32 cellular contexts compared by ENCODE assay signal in the genomic region with DNA sequence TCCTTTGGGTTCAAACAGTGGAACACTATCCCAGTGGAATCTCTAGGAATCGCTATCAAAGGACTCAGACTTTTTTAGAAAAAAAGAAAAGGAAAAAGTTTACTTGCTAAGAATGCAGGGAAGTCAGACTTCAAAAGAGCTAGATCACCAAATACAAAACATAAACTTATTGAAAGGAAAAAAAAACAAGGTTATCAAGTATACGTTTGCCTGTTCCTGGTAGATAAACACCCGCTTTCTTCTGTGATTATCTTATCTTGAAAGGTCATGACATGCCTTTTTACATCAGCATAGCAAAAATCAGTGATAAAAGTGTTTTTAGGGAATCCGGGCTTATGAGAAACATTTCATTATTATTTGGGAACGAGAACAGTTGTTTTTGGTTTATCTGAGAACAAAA.
DNase-seq lines count a peak whose midpoint lies in the region; ATAC-seq and TF ChIP-seq lines count a peak whose summit lies in the region.
"Had no signal": no experiment of that assay in that cellular context is flagged by ENCODE, and none has a peak within 500 bp of the region (broad histone marks: within the 10 kb centered on the region; RNA-seq: fewer than 3 reads in every experiment).

No MANE protein-coding gene starts in this region.

- peaks cover 1% of the 10 kb centered on the region for H3K27me3 Mint-ChIP-seq in endothelial cell (ENCODE audit: unreplicated experiment)
- H3K27me3 Mint-ChIP-seq in neural crest cell (ENCODE audit: low read depth), result no peaks in the 10 kb centered on the region
- H3K27me3 Mint-ChIP-seq: activated CD8-positive, alpha-beta memory T cell treated with anti-CD3 and anti-CD28 coated beads, Interleukin-2, amount 10 ng/mL, durations not matched to agents 7 days and 5 days; activated naive CD8-positive, alpha-beta T cell treated with anti-CD3 and anti-CD28 coated beads, Interleukin-2, amount 50 U/mL, for 24 hours; CD4-positive, alpha-beta T cell had no signal

- H3K9me3 Mint-ChIP-seq in endothelial cell (ENCODE audit: unreplicated experiment), result no peaks in the 10 kb centered on the region
- H3K9me3 Mint-ChIP-seq in neural crest cell, result peaks cover 2% of the 10 kb centered on the region
- H3K9me3 Mint-ChIP-seq: activated naive CD8-positive, alpha-beta T cell treated with anti-CD3 and anti-CD28 coated beads, Interleukin-2, amount 50 U/mL, for 24 hours; activated T-cell treated with anti-CD3 and anti-CD28 coated beads, Interleukin-2, amount 50 U/mL, for 4 hours; CD4-positive, alpha-beta T cell; immature natural killer cell had no signal

- peaks cover 16 to 24% of the 10 kb centered on the region in 2 experiments for H3K36me3 ChIP-seq in HEK293 (ENCODE audit: control insufficient read depth in 2 of 2, insufficient read depth in 1 of 2, low read length in 2 of 2)
- H3K36me3 ChIP-seq: prostate gland had no signal

- H3K4me1 Mint-ChIP-seq in endothelial cell (ENCODE audit: unreplicated experiment), result peaks cover 57% of the 10 kb centered on the region
- peaks cover 12% of the 10 kb centered on the region for H3K4me1 Mint-ChIP-seq in neural crest cell
- H3K4me1 Mint-ChIP-seq: activated CD8-positive, alpha-beta memory T cell treated with anti-CD3 and anti-CD28 coated beads, Interleukin-2, amount 10 ng/mL, durations not matched to agents 7 days and 5 days; activated naive CD8-positive, alpha-beta T cell treated with anti-CD3 and anti-CD28 coated beads, Interleukin-2, amount 50 U/mL, for 24 hours; immature natural killer cell had no signal

- peaks cover 15% of the 10 kb centered on the region; the same call in 1 of the 2 replicates for H3K4me1 ChIP-seq in HEK293 (ENCODE audit: control insufficient read depth, insufficient read depth, low read length)
- H3K4me1 ChIP-seq: prostate gland had no signal

- TF ChIP-seq POLR2A in GM18505 (IDR thresholded peaks at IDR 0.05; ENCODE audit: borderline replicate concordance, extremely low read depth, insufficient read depth, insufficient read length), result no peak

- CTCF ChIA-PET in HEK293 (lab: Yijun Ruan, JAX), result interaction anchor here (0.6 to 1.3 kb wide), 5 partner anchors 10 to 177 kb away, joined by 3 to 4 read pairs (median 3); no protein-coding TSS in a partner anchor

- TF ChIP-seq CTCF in HEK293 (tag by site-specific recombination; IDR thresholded peaks at IDR 0.05) (no peak), VCaP (conservative IDR thresholded peaks at IDR 0.05) (no peak), endothelial cell (IDR thresholded peaks at IDR 0.05; ENCODE audit: unreplicated experiment) (no peak), neural crest cell (conservative IDR thresholded peaks at IDR 0.05) (no peak)

- DNase-seq in endothelial cell (ENCODE audit: low spot score), result no peak
- DNase-seq in neural crest cell (ENCODE audit: low read depth, low spot score), result no peak
- no peak for DNase-seq in DMS153 treated with DMSO at 0.1 percent for 48 hours (lab: John Stamatoyannopoulos, UW; ENCODE audit: unreplicated experiment)
- DNase-seq: activated CD4-positive, alpha-beta T cell treated with anti-CD3 and anti-CD28 coated beads, Interleukin-2, amount 50 U/mL, for 4 hours; activated CD4-positive, CD25-positive, alpha-beta regulatory T cell; activated CD8-positive, alpha-beta memory T cell treated with anti-CD3 and anti-CD28 coated beads, Interleukin-2, amount 10 ng/mL, durations not matched to agents 7 days and 5 days; activated gamma-delta T cell treated with Interleukin-2 at 50 U/mL for 16 hours; activated naive CD8-positive, alpha-beta T cell treated with anti-CD3 and anti-CD28 coated beads, Interleukin-2, amount 50 U/mL, for 24 hours; activated T-cell treated with anti-CD3 and anti-CD28 coated beads, Interleukin-2, amount 50 U/mL, for 4 hours; AML-193; body of pancreas; CD4-positive, alpha-beta T cell; DMS153; HCEC 1CT; immature natural killer cell; Kasumi-1; left colon; NCI-H1417 treated with DMSO at 0.1 percent for 48 hours; NCI-H2081 treated with DMSO at 0.1 percent for 48 hours; NCI-H82; SIG-M5; stimulated activated CD4-positive, alpha-beta T cell treated with anti-CD3 and anti-CD28 coated beads, Interleukin-4, amount 100 ng/mL, for 1 hour; SW 1271; T-helper 9 cell; trophoblast cell had no signal

- no peak overlapping the region for H3K4me3 Mint-ChIP-seq in endothelial cell (ENCODE audit: unreplicated experiment)
- H3K4me3 Mint-ChIP-seq in neural crest cell, result no peak overlapping the region
- H3K4me3 Mint-ChIP-seq: activated CD8-positive, alpha-beta memory T cell treated with anti-CD3 and anti-CD28 coated beads, Interleukin-2, amount 10 ng/mL, durations not matched to agents 7 days and 5 days; activated naive CD8-positive, alpha-beta T cell treated with anti-CD3 and anti-CD28 coated beads, Interleukin-2, amount 50 U/mL, for 24 hours; activated T-cell treated with anti-CD3 and anti-CD28 coated beads, Interleukin-2, amount 50 U/mL, for 4 hours; CD4-positive, alpha-beta T cell; immature natural killer cell had no signal

- H3K4me3 ChIP-seq in HEK293 (ENCODE audit: low read depth, low read length), result no peak overlapping the region
- H3K4me3 ChIP-seq: body of pancreas, GM12878, prostate gland had no signal

- ATAC-seq in GM18505 (IDR thresholded peaks at IDR 0.05; ENCODE audit: unreplicated experiment), result no peak
- ATAC-seq in GM21576 (IDR thresholded peaks at IDR 0.05; ENCODE audit: unreplicated experiment), result no peak
- ATAC-seq in GM21367 (IDR thresholded peaks at IDR 0.05; ENCODE audit: unreplicated experiment), result no peak
- ATAC-seq: activated CD8-positive, alpha-beta memory T cell treated with anti-CD3 and anti-CD28 coated beads, Interleukin-2, amount 10 ng/mL, durations not matched to agents 7 days and 5 days; activated naive CD8-positive, alpha-beta T cell treated with anti-CD3 and anti-CD28 coated beads, Interleukin-2, amount 50 U/mL, for 24 hours; activated T-cell treated with anti-CD3 and anti-CD28 coated beads, Interleukin-2, amount 50 U/mL, for 4 hours; body of pancreas; GM12878; left colon had no signal

- peaks cover 26% of the 10 kb centered on the region for H3K36me3 Mint-ChIP-seq in endothelial cell (ENCODE audit: low read depth, unreplicated experiment)
- H3K36me3 Mint-ChIP-seq in neural crest cell (ENCODE audit: low read depth), result peaks cover 19% of the 10 kb centered on the region

- POLR2A ChIA-PET in HEK293 (lab: Yijun Ruan, JAX), result no interaction called here

- H3K27ac Mint-ChIP-seq in endothelial cell (ENCODE audit: unreplicated experiment) (peak overlapping the region; percentile 65), neural crest cell (ENCODE audit: unreplicated experiment) (peak overlapping the region; percentile 5)
- H3K27ac Mint-ChIP-seq: activated CD8-positive, alpha-beta memory T cell treated with anti-CD3 and anti-CD28 coated beads, Interleukin-2, amount 10 ng/mL, durations not matched to agents 7 days and 5 days; activated naive CD8-positive, alpha-beta T cell treated with anti-CD3 and anti-CD28 coated beads, Interleukin-2, amount 50 U/mL, for 24 hours; CD4-positive, alpha-beta T cell; immature natural killer cell had no signal

- no peak overlapping the region for H3K27ac ChIP-seq in HEK293 (ENCODE audit: extremely low read depth, low read depth, low read length)
- H3K27ac ChIP-seq in VCaP, result peak overlapping the region; percentile 4; the same call in 1 of the 2 replicates
- H3K27ac ChIP-seq: prostate gland had no signal

- H3K9me3 ChIP-seq in HEK293 (ENCODE audit: control insufficient read depth, insufficient read depth, low read depth, low read length), result no peaks in the 10 kb centered on the region
- H3K9me3 ChIP-seq: body of pancreas, prostate gland had no signal

TF ChIP-seq in HEK293, 187 proteins besides CTCF, POLR2A, EP300 and RAD21:
- peak; percentile 76 for TF ChIP-seq FEZF1 (tag by site-specific recombination; IDR thresholded peaks at IDR 0.05)
- peak; percentile 72 for TF ChIP-seq TCF7L2 (IDR thresholded peaks at IDR 0.05; ENCODE audit: borderline replicate concordance, low read depth, low read length)
- TF ChIP-seq, protein P1, sequence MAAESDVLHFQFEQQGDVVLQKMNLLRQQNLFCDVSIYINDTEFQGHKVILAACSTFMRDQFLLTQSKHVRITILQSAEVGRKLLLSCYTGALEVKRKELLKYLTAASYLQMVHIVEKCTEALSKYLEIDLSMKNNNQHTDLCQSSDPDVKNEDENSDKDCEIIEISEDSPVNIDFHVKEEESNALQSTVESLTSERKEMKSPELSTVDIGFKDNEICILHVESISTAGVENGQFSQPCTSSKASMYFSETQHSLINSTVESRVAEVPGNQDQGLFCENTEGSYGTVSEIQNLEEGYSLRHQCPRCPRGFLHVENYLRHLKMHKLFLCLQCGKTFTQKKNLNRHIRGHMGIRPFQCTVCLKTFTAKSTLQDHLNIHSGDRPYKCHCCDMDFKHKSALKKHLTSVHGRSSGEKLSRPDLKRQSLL (tag by site-specific recombination; IDR thresholded peaks at IDR 0.05), result no peak
